ENCODE assay signal across 14 cellular contexts in genomic region chr3:194167480-194167862, GRCh38. TPM values are rescaled to one million over a fixed set of nuclear protein-coding genes. Genes with fewer than 3 reads are reported as not detected.
A peak's percentile ranks its signal among the peaks of the same experiment; 100 is the strongest.
DNase-seq lines count a peak whose midpoint lies in the region; ATAC-seq, FAIRE-seq and TF ChIP-seq lines count a peak whose summit lies in the region.
"Had no signal": no experiment of that assay in that cellular context is flagged by ENCODE, and none has a peak within 500 bp of the region (broad histone marks: within the 10 kb centered on the region; RNA-seq: fewer than 3 reads in every experiment).

No MANE protein-coding gene starts in this region.

- H3K79me1 ChIP-seq in H1 (ENCODE audit: low read depth, low read length), result no peaks in the 10 kb centered on the region

- intact Hi-C loops in HCT116 (cut with micrococcal nuclease), result no loop called here

- peaks cover 8% of the 10 kb centered on the region for H3K9me3 Mint-ChIP-seq in nephron progenitor cell
- H3K9me3 Mint-ChIP-seq in natural killer cell treated with Interleukin-12 subunit alpha and Interleukin-12 subunit beta and Interleukin-15 and Interleukin-18, amount 100 ng/mL, for 72 hours, result no peaks in the 10 kb centered on the region

- H3K79me2 ChIP-seq in HCT116 (ENCODE audit: insufficient read depth, low read length) (no peaks in the 10 kb centered on the region), H1 (ENCODE audit: control insufficient read depth in 1 of 2, insufficient read depth in 2 of 2, low read length in 2 of 2) (no peaks in the 10 kb centered on the region)

- no peak overlapping the region for H3K14ac ChIP-seq in H1 (ENCODE audit: insufficient read length)

- H3K27me3 ChIP-seq in HCT116 (ENCODE audit: insufficient read depth, low read length), result no peaks in the 10 kb centered on the region
- H3K27me3 ChIP-seq in H1 (replicated peaks in 1 of 4; ENCODE audit: control insufficient read depth in 3 of 4, extremely low read depth in 1 of 4, insufficient read depth in 3 of 4, low read length in 3 of 4), result no peaks in the 10 kb centered on the region

- no peak for ATAC-seq in HCT116
- no peak for ATAC-seq in GM21423 (IDR thresholded peaks at IDR 0.05; ENCODE audit: unreplicated experiment)
- ATAC-seq in natural killer cell treated with Interleukin-12 subunit alpha and Interleukin-12 subunit beta and Interleukin-15 and Interleukin-18, amount 100 ng/mL, for 72 hours, result no peak

- DNase-seq in HCT116 (ENCODE audit: low read depth, low spot score) (no peak), NB4 (ENCODE audit: low read depth) (no peak), H1 (ENCODE audit: low read depth in 1 of 2, low spot score in 2 of 2) (no peak), nephron progenitor cell (no peak), amygdala (lab: John Stamatoyannopoulos, UW) (no peak), germinal center (ENCODE audit: low spot score) (no peak)
- DNase-seq in natural killer cell treated with Interleukin-12 subunit alpha and Interleukin-12 subunit beta and Interleukin-15 and Interleukin-18, amount 100 ng/mL, for 72 hours (ENCODE audit: low spot score), result no peak
- DNase-seq: KG1, OCI-M1 had no signal

- H2AFZ ChIP-seq in HCT116 (ENCODE audit: low read depth, low read length, poor library complexity, severe bottlenecking) (peak overlapping the region; percentile 37), H1 (ENCODE audit: low read length) (no peak overlapping the region)

- POLR2A ChIA-PET in HCT116 (lab: Charles Lee) (interaction anchor here (1.2 kb wide), 1 partner anchor 9 kb away, joined by 4 read pairs; no protein-coding TSS in a partner anchor), H1 (lab: Charles Lee; ENCODE audit: partially characterized antibody) (interaction anchor here (0.9 to 2.2 kb wide), 2 partner anchors 30 to 61 kb away, joined by 3 to 9 read pairs; partner anchors contain the start of gene HES1)

- H3K4me1 ChIP-seq in HCT116 (ENCODE audit: control insufficient read depth in 1 of 2, insufficient read depth in 2 of 2, low read length in 2 of 2), result peaks cover 0 to 13% of the 10 kb centered on the region in 2 experiments; a peak in 2 of 4 replicates
- H3K4me1 ChIP-seq in H1 (replicated peaks in 1 of 4; ENCODE audit: control insufficient read depth in 3 of 4, insufficient read depth in 4 of 4, low read length in 3 of 4), result peaks cover 0 to 16% (median 4%) of the 10 kb centered on the region in 4 experiments; a peak in 3 of 7 replicates

- no peak overlapping the region for H3K27ac ChIP-seq in HCT116 (ENCODE audit: low read depth, low read length)
- H3K27ac ChIP-seq in H1 (ENCODE audit: low read depth, low read length), result no peak overlapping the region

- H3K56ac ChIP-seq in H1 (replicated peaks; ENCODE audit: insufficient read length, low read depth, low read length), result no peak overlapping the region

- H3K9me2 ChIP-seq in HCT116 (ENCODE audit: insufficient read depth), result no peaks in the 10 kb centered on the region

- no peak overlapping the region for H3K18ac ChIP-seq in H1 (ENCODE audit: extremely low read depth, low read length)

- no peak overlapping the region for H2BK20ac ChIP-seq in H1 (ENCODE audit: low read length)

- TF ChIP-seq EP300 in H1 (IDR thresholded peaks at IDR 0.05; ENCODE audit: borderline replicate concordance in 1 of 2, low read depth in 2 of 2, low read length in 2 of 2), result no peak

- CTCF ChIA-PET in HCT116 (lab: Charles Lee) (interaction anchor here (0.5 to 2.8 kb wide), 4 partner anchors 26 to 355 kb away, joined by 3 to 13 read pairs (median 4); no protein-coding TSS in a partner anchor), H1 (lab: Charles Lee; ENCODE audit: partially characterized antibody) (interaction anchor here (0.6 to 3.2 kb wide), 25 partner anchors 8 to 399 kb away, joined by 3 to 18 read pairs (median 4); partner anchors contain the start of gene HES1)

- H3K4me3 ChIP-seq in HCT116 (replicated peaks in 1 of 2; ENCODE audit: low read depth in 1 of 2, low read length in 2 of 2), result no peak overlapping the region
- peak overlapping the region; percentile 66 for H3K4me3 ChIP-seq in NB4 (ENCODE audit: low read depth, low read length)
- H3K4me3 ChIP-seq in H1 (ENCODE audit: extremely low read depth in 1 of 4, insufficient read depth in 2 of 4, low read depth in 3 of 4, low read length in 4 of 4), result no peak overlapping the region

- H3K4me1 Mint-ChIP-seq in nephron progenitor cell, result peaks cover 87% of the 10 kb centered on the region
- H3K4me1 Mint-ChIP-seq in natural killer cell treated with Interleukin-12 subunit alpha and Interleukin-12 subunit beta and Interleukin-15 and Interleukin-18, amount 100 ng/mL, for 72 hours (ENCODE audit: low read depth in 2 of 2), result no peaks in the 10 kb centered on the region

- H3K23ac ChIP-seq in H1 (ENCODE audit: insufficient read length), result no peak overlapping the region

- TF ChIP-seq POLR2A in HCT116 (IDR thresholded peaks at IDR 0.05; ENCODE audit: borderline replicate concordance, extremely low read depth, insufficient read depth, insufficient read length) (no peak), NB4 (IDR thresholded peaks at IDR 0.05; ENCODE audit: extremely low read depth, insufficient read length) (no peak), H1 (IDR thresholded peaks at IDR 0.05; ENCODE audit: control extremely low read depth in 1 of 2, low read depth in 2 of 2, low read length in 2 of 2) (no peak)

- no peak overlapping the region for H4K5ac ChIP-seq in H1 (ENCODE audit: insufficient read length, low read depth, low read length)

- H3K4me2 ChIP-seq in HCT116 (ENCODE audit: low read length) (no peak overlapping the region), H1 (ENCODE audit: insufficient read depth in 1 of 2, low read depth in 2 of 2, low read length in 2 of 2) (no peak overlapping the region)

- H2BK120ac ChIP-seq in H1 (replicated peaks; ENCODE audit: low read depth, low read length), result no peak overlapping the region

- H4K20me1 ChIP-seq in HCT116 (ENCODE audit: insufficient read depth) (no peaks in the 10 kb centered on the region), H1 (replicated peaks in 1 of 2; ENCODE audit: control insufficient read depth in 1 of 2, insufficient read depth in 2 of 2, low read length in 2 of 2) (no peaks in the 10 kb centered on the region)

- TF ChIP-seq RAD21 in HCT116 (IDR thresholded peaks at IDR 0.05; ENCODE audit: low read depth) (no peak), H1 (IDR thresholded peaks at IDR 0.05 in 1 of 2, conservative IDR thresholded peaks at IDR 0.05 in 1 of 2; ENCODE audit: low read depth in 2 of 2, low read length in 2 of 2) (no peak)

- no peak overlapping the region for H4K8ac ChIP-seq in H1 (ENCODE audit: extremely low read depth, insufficient read depth, low read length)

- H3K36me3 ChIP-seq in HCT116 (ENCODE audit: control insufficient read depth in 1 of 2, insufficient read depth in 2 of 2, low read length in 2 of 2) (no peaks in the 10 kb centered on the region), H1 (ENCODE audit: control insufficient read depth in 2 of 4, insufficient read depth in 4 of 4, low read length in 3 of 4) (no peaks in the 10 kb centered on the region)

- H2AK5ac ChIP-seq in H1 (ENCODE audit: low read depth, low read length), result no peak overlapping the region

- no peak overlapping the region for H2BK12ac ChIP-seq in H1 (ENCODE audit: low read depth, low read length)

- no peak overlapping the region for H3K4ac ChIP-seq in H1 (replicated peaks; ENCODE audit: insufficient read length, low read depth, low read length)

- no peak overlapping the region for H2BK5ac ChIP-seq in H1 (ENCODE audit: low read depth, low read length)

- 92% methylated on average over 2 of the region's 2 CpGs; no CpG with 5 or more reads in 1 of the 2 experiments for WGBS in H1 (ENCODE audit: extremely low coverage in 1 of 2, insufficient coverage in 1 of 2, insufficient read length in 1 of 2, insufficient replicate concordance in 2 of 2, low coverage in 1 of 2, low lambda C conversion rate in 2 of 2, missing lambda C conversion rate in 1 of 2), 2 experiments

- peaks cover 11% of the 10 kb centered on the region for H3K27me3 Mint-ChIP-seq in nephron progenitor cell (ENCODE audit: low read depth, poor library complexity)
- H3K27me3 Mint-ChIP-seq in natural killer cell treated with Interleukin-12 subunit alpha and Interleukin-12 subunit beta and Interleukin-15 and Interleukin-18, amount 100 ng/mL, for 72 hours, result peaks cover 39 to 65% of the 10 kb centered on the region in 2 donors

- no TSS peak for BruUV-seq in HCT116 (replicated peaks; lab: Mats Ljungman, UMichigan)

- H3K9me3 ChIP-seq in HCT116 (ENCODE audit: control insufficient read depth in 1 of 2, insufficient read depth in 1 of 2, low read depth in 1 of 2, low read length in 2 of 2), result no peaks in the 10 kb centered on the region
- H3K9me3 ChIP-seq in H1 (ENCODE audit: insufficient read depth in 2 of 2, low read depth in 1 of 2, low read length in 1 of 2), result no peaks in the 10 kb centered on the region

- no peak for TF ChIP-seq CTCF in HCT116 (IDR thresholded peaks at IDR 0.05 in 2 of 3, conservative IDR thresholded peaks at IDR 0.05 in 1 of 3; ENCODE audit: borderline replicate concordance in 1 of 3, insufficient read depth in 1 of 3, low read depth in 2 of 3, low read length in 2 of 3)
- no peak for TF ChIP-seq CTCF in NB4 (IDR thresholded peaks at IDR 0.05; ENCODE audit: low read depth, low read length)
- no peak for TF ChIP-seq CTCF in H1 (IDR thresholded peaks at IDR 0.05; ENCODE audit: control extremely low read depth in 1 of 3, insufficient read depth in 1 of 3, low read depth in 1 of 3, low read length in 3 of 3)
- TF ChIP-seq CTCF in nephron progenitor cell (IDR thresholded peaks at IDR 0.05), result no peak

- peak; percentile 42 for FAIRE-seq in H1 (lab: Jason Lieb, UNC)
- FAIRE-seq: A204.1, G401.6, GM12892 had no signal

- no peak overlapping the region for H3K9ac ChIP-seq in HCT116 (ENCODE audit: low read length)
- no peak overlapping the region for H3K9ac ChIP-seq in H1 (replicated peaks in 1 of 4; ENCODE audit: extremely low read depth in 1 of 4, low read depth in 3 of 4, low read length in 3 of 4)

- peak overlapping the region; percentile 70 for H3K27ac Mint-ChIP-seq in nephron progenitor cell
- H3K27ac Mint-ChIP-seq in natural killer cell treated with Interleukin-12 subunit alpha and Interleukin-12 subunit beta and Interleukin-15 and Interleukin-18, amount 100 ng/mL, for 72 hours, result no peak overlapping the region

- peak overlapping the region; percentile 56 for H3K4me3 Mint-ChIP-seq in nephron progenitor cell
- no peak overlapping the region for H3K4me3 Mint-ChIP-seq in natural killer cell treated with Interleukin-12 subunit alpha and Interleukin-12 subunit beta and Interleukin-15 and Interleukin-18, amount 100 ng/mL, for 72 hours

- H4K91ac ChIP-seq in H1 (replicated peaks; ENCODE audit: insufficient read length, low read length), result no peak overlapping the region

- RAD21 ChIA-PET in HCT116 (lab: Charles Lee; ENCODE audit: low non-redundant PET in 1 of 2, low total read pairs in 2 of 2, uncharacterized antibody in 2 of 2, unreplicated experiment in 2 of 2), result interaction anchor here (1.1 to 1.3 kb wide), 3 partner anchors 103 to 148 kb away, joined by 3 to 4 read pairs (median 3); no protein-coding TSS in a partner anchor

- no peaks in the 10 kb centered on the region; the same call in 1 of the 2 replicates for H3K23me2 ChIP-seq in H1 (ENCODE audit: low read depth, low read length)

- H2BK15ac ChIP-seq in H1 (ENCODE audit: low read length), result no peak overlapping the region

- peaks cover 5% of the 10 kb centered on the region for H3K36me3 Mint-ChIP-seq in nephron progenitor cell (ENCODE audit: low read depth)
- no peaks in the 10 kb centered on the region for H3K36me3 Mint-ChIP-seq in natural killer cell treated with Interleukin-12 subunit alpha and Interleukin-12 subunit beta and Interleukin-15 and Interleukin-18, amount 100 ng/mL, for 72 hours
- H3K36me3 Mint-ChIP-seq: CD14-positive monocyte had no signal

RNA-seq across cellular contexts. Expression of gene HES1, which starts 31.5 kb away (rescaled TPM):
- total RNA-seq in HCT116 (2021; ENCODE audit: unreplicated experiment), result 32.9 TPM
- polyA plus RNA-seq in HCT116 (2012), result 31.8 and 41.9 TPM in 2 replicates
- 12.2 and 12.9 TPM in 2 replicates for total RNA-seq in H1 (2021; fragmentation: NEBNext Ultra II Directional; extraction: Animal tissue kit (Norgen Biotek cat#: 25700))
- polyA plus RNA-seq in H1 (2011; rRNA removed), result 7.9 and 9.9 TPM in 2 replicates
- 8.8 TPM for polyA plus RNA-seq in H1 (2011; cell fraction: cytosol; rRNA removed)
- polyA plus RNA-seq in H1 (2011; cell fraction: nucleus; rRNA removed), result 12.0 TPM
- 9.3 to 13.8 TPM (median 11.0 TPM) in 4 replicates for polyA plus RNA-seq in H1 (2012, experiment 1 of 2)
- polyA plus RNA-seq in H1 (2012, experiment 2 of 2), result 14.2 TPM
- polyA plus RNA-seq in H1 (2013, experiment 1 of 2), result 16.5 TPM
- 15.9 TPM for polyA plus RNA-seq in H1 (2013, experiment 2 of 2)
- 4.8 and 5.7 TPM in 2 replicates for polyA minus RNA-seq in H1 (2011; rRNA and poly(A)+ RNA removed)
- 17.6 TPM for polyA minus RNA-seq in H1 (2011; cell fraction: cytosol; rRNA and poly(A)+ RNA removed)
- 18.8 TPM for polyA minus RNA-seq in H1 (2011; cell fraction: nucleus; rRNA and poly(A)+ RNA removed)
- total RNA-seq in natural killer cell treated with Interleukin-12 subunit alpha and Interleukin-12 subunit beta and Interleukin-15 and Interleukin-18, amount 100 ng/mL, for 72 hours, result under 1 TPM in 1 of 2 donors, not detected in 1; 0.28 TPM

Comparison
In these comparisons a context has a peak if more than half of its experiments do, and no peak if none do; other contexts are left out.
1. RNA of gene HES1, which starts 31.5 kb away (total RNA-seq): 32.9 TPM in HCT116 (single experiment) and 12.2 to 12.9 TPM in H1; 0.28 TPM in natural killer cell treated with Interleukin-12 subunit alpha and Interleukin-12 subunit beta and Interleukin-15 and Interleukin-18, amount 100 ng/mL, for 72 hours; every median in the first group is over 10 times any median in the second.